In genomic region chr1:235102993-235103411, GRCh38 we compare ENCODE assay signal across 15 cellular contexts. TPM values are rescaled to one million over a fixed set of nuclear protein-coding genes. Genes with fewer than 3 reads are reported as not detected.
DNase-seq lines count a peak whose midpoint lies in the region; ATAC-seq and TF ChIP-seq lines count a peak whose summit lies in the region.
"Had no signal": no experiment of that assay in that cellular context is flagged by ENCODE, and none has a peak within 500 bp of the region (broad histone marks: within the 10 kb centered on the region; RNA-seq: fewer than 3 reads in every experiment).

No MANE protein-coding gene starts in this region.

- H3K27ac Mint-ChIP-seq in activated T-helper 17 cell treated with anti-CD3 and anti-CD28 coated beads, Interleukin-2, amount 50 U/mL, for 72 hours = no peak overlapping the region

- H3K4me1 ChIP-seq in breast epithelium = no peaks in the 10 kb centered on the region
- H3K4me1 ChIP-seq: adrenal gland had no signal

- H3K36me3 ChIP-seq in breast epithelium = no peaks in the 10 kb centered on the region
- H3K36me3 ChIP-seq: adrenal gland, thoracic aorta had no signal

- H3K4me3 ChIP-seq in breast epithelium = no peak overlapping the region
- H3K4me3 ChIP-seq: psoas muscle, thoracic aorta had no signal

- H3K36me3 Mint-ChIP-seq in activated T-helper 17 cell treated with anti-CD3 and anti-CD28 coated beads, Interleukin-2, amount 50 U/mL, for 72 hours (ENCODE audit: low read depth) = peaks cover 15% of the 10 kb centered on the region

- TF ChIP-seq POLR2A in breast epithelium (IDR thresholded peaks at IDR 0.05) = no peak

- H3K9me3 Mint-ChIP-seq in activated T-helper 17 cell treated with anti-CD3 and anti-CD28 coated beads, Interleukin-2, amount 50 U/mL, for 72 hours = no peaks in the 10 kb centered on the region

- H3K4me1 Mint-ChIP-seq in activated T-helper 17 cell treated with anti-CD3 and anti-CD28 coated beads, Interleukin-2, amount 50 U/mL, for 72 hours = peaks cover 30% of the 10 kb centered on the region

- no peak overlapping the region for H3K27ac ChIP-seq in breast epithelium
- H3K27ac ChIP-seq: adrenal gland, psoas muscle, thoracic aorta had no signal

- H3K4me3 Mint-ChIP-seq in activated T-helper 17 cell treated with anti-CD3 and anti-CD28 coated beads, Interleukin-2, amount 50 U/mL, for 72 hours = peak overlapping the region; percentile 19

- TF ChIP-seq CTCF in breast epithelium (IDR thresholded peaks at IDR 0.05) = no peak

- no peaks in the 10 kb centered on the region for H3K27me3 ChIP-seq in breast epithelium
- H3K27me3 ChIP-seq: adrenal gland had no signal

- intact Hi-C loops in breast epithelium (cut with DNase I; ENCODE audit: low total_unique reads) = no loop called here

- H3K9me3 ChIP-seq in breast epithelium = no peaks in the 10 kb centered on the region
- H3K9me3 ChIP-seq: adrenal gland, psoas muscle, thoracic aorta had no signal

- no peaks in the 10 kb centered on the region for H3K27me3 Mint-ChIP-seq in activated T-helper 17 cell treated with anti-CD3 and anti-CD28 coated beads, Interleukin-2, amount 50 U/mL, for 72 hours

- ATAC-seq in activated T-helper 17 cell treated with anti-CD3 and anti-CD28 coated beads, Interleukin-2, amount 50 U/mL, for 72 hours (replicated peaks) = no peak
- no peak for ATAC-seq in GM18909 (IDR thresholded peaks at IDR 0.05; ENCODE audit: poor library complexity, unreplicated experiment)
- no peak for ATAC-seq in GM21576 (IDR thresholded peaks at IDR 0.05; ENCODE audit: unreplicated experiment)

- DNase-seq in DMS53 (lab: John Stamatoyannopoulos, UW) (peak; percentile 20), DMS53 treated with DMSO at 0.1 percent for 48 hours (lab: John Stamatoyannopoulos, UW; ENCODE audit: unreplicated experiment) (no peak), NCI-H1092 (lab: John Stamatoyannopoulos, UW) (peak; percentile 23), myocyte (ENCODE audit: low read depth) (peak; percentile 89), breast epithelium (ENCODE audit: low spot score in 2 of 2) (no peak)
- DNase-seq: 8988T, erythroblast, kidney glomerular epithelial cell, NCI-H510A treated with DMSO at 0.1 percent for 48 hours, psoas muscle had no signal

RNA-seq across cellular contexts. Expression of gene TOMM20, which starts 25.6 kb away (rescaled TPM):
- total RNA-seq in activated T-helper 17 cell treated with anti-CD3 and anti-CD28 coated beads, Interleukin-2, amount 50 U/mL, for 72 hours = 100 to 1,000 TPM; 110 to 117 TPM
- total RNA-seq in myocyte = 112 and 119 TPM in 2 replicates
- polyA plus RNA-seq in myocyte (2012) = 64.3 TPM
- 100 to 1,000 TPM; 112 to 153 (median 112) TPM for total RNA-seq in breast epithelium

RNA-seq across cellular contexts. Expression of gene RBM34, which starts 58.0 kb away (rescaled TPM):
- total RNA-seq in activated T-helper 17 cell treated with anti-CD3 and anti-CD28 coated beads, Interleukin-2, amount 50 U/mL, for 72 hours = 100 to 1,000 TPM; 114 to 122 TPM
- total RNA-seq in myocyte (86.9 and 101 TPM in 2 replicates), breast epithelium (10 to 100 TPM; 42.9 to 54.0 (median 52.2) TPM)
- 44.3 TPM for polyA plus RNA-seq in myocyte (2012)

Comparison
In these comparisons a context has a peak if more than half of its experiments do, and no peak if none do; other contexts are left out.
1. DNase-seq: peak in DMS53 (single experiment), NCI-H1092 (single experiment) and myocyte (single experiment); none in DMS53 treated with DMSO at 0.1 percent for 48 hours (single experiment) and breast epithelium (0 of 2).